In genomic region chr4:88814043-88814617, GRCh38 we compare ENCODE assay signal across 19 cellular contexts.
DNase-seq lines count a peak whose midpoint lies in the region; ATAC-seq and TF ChIP-seq lines count a peak whose summit lies in the region.
"Had no signal": no experiment of that assay in that cellular context is flagged by ENCODE, and none has a peak within 500 bp of the region (broad histone marks: within the 10 kb centered on the region; RNA-seq: fewer than 3 reads in every experiment).

No MANE protein-coding gene starts in this region.

- H3K4me3 ChIP-seq in Panc1 (ENCODE audit: low read depth in 2 of 2, low read length in 2 of 2) (no peak overlapping the region), kidney epithelial cell (ENCODE audit: low read depth, low read length) (no peak overlapping the region), upper lobe of right lung (no peak overlapping the region)
- H3K4me3 ChIP-seq: esophagus squamous epithelium, transverse colon had no signal

- no TSS peak for BruUV-seq in Panc1 (replicated peaks; lab: Mats Ljungman, UMichigan)

- POLR2A ChIA-PET in Panc1 (lab: Charles Lee) = no interaction called here

- no peaks in the 10 kb centered on the region for H3K4me1 ChIP-seq in Panc1 (ENCODE audit: control insufficient read depth, insufficient read depth, low read length)
- peaks cover 25% of the 10 kb centered on the region for H3K4me1 ChIP-seq in upper lobe of right lung

- CTCF ChIA-PET in Panc1 (lab: Charles Lee) = no interaction called here

- no peaks in the 10 kb centered on the region for H3K9me3 ChIP-seq in Panc1 (ENCODE audit: control insufficient read depth, insufficient read depth, low read depth, low read length)
- H3K9me3 ChIP-seq in upper lobe of right lung = no peaks in the 10 kb centered on the region
- H3K9me3 ChIP-seq: esophagus squamous epithelium, transverse colon had no signal

- H3K36me3 ChIP-seq in Panc1 (ENCODE audit: control insufficient read depth, insufficient read depth, low read length) (no peaks in the 10 kb centered on the region), kidney epithelial cell (ENCODE audit: control insufficient read depth, insufficient read depth, low read length) (no peaks in the 10 kb centered on the region), upper lobe of right lung (no peaks in the 10 kb centered on the region)
- H3K36me3 ChIP-seq: esophagus squamous epithelium, transverse colon had no signal

- in situ Hi-C loops in Panc1 (cut with HindIII; ENCODE audit: low pct_unique_long_range_greater_than_20kb, low sequenced_read_pairs) = no loop called here

- TF ChIP-seq CTCF in Panc1 (IDR thresholded peaks at IDR 0.05) = peak; percentile 38; the same call in 1 of the 2 replicates
- peak; percentile 41 for TF ChIP-seq CTCF in kidney epithelial cell (IDR thresholded peaks at IDR 0.05; ENCODE audit: insufficient read depth, low read length, poor library complexity, severe bottlenecking)
- no peak for TF ChIP-seq CTCF in upper lobe of right lung (IDR thresholded peaks at IDR 0.05)

- DNase-seq in Right ventricle myocardium superior (no peak), left cardiac atrium (no peak), Panc1 (ENCODE audit: low read depth, low spot score) (no peak), kidney epithelial cell (ENCODE audit: low read depth) (no peak), upper lobe of right lung (no peak)
- DNase-seq: activated CD4-positive, CD25-positive, alpha-beta regulatory T cell; DMS79; esophagus squamous epithelium; glutamatergic neuron; KG1; NCI-H345; SHP77 treated with DMSO at 0.1 percent for 48 hours; stimulated activated CD4-positive, alpha-beta T cell treated with anti-CD3 and anti-CD28 coated beads, Interleukin-12 subunit alpha, Interleukin-12 subunit beta, amount 100 ng/mL, for 4 hours; stimulated activated naive B cell treated with anti-CD40 and anti-IgM and Interleukin-4, amounts not matched to agents 10 μg/mL and 1 μg/mL and 100 μg/mL, for 72 hours; transverse colon had no signal

- intact Hi-C loops in Right ventricle myocardium superior (cut with DNase I) (loop anchor here (10.0 kb wide), 1 partner anchor 109 kb away; no protein-coding TSS in a partner anchor), left cardiac atrium (cut with DNase I) (no loop called here), Panc1 (cut with micrococcal nuclease; ENCODE audit: unreplicated experiment) (no loop called here), upper lobe of right lung (cut with DNase I) (no loop called here)

- peak; percentile 26 for ATAC-seq in Right ventricle myocardium superior (ENCODE audit: poor library complexity)
- ATAC-seq in left cardiac atrium = no peak
- ATAC-seq in Panc1 = no peak
- ATAC-seq in upper lobe of right lung = peak; percentile 19
- ATAC-seq in esophagus mucosa = no peak
- ATAC-seq in HG03378 (IDR thresholded peaks at IDR 0.05; ENCODE audit: unreplicated experiment) = no peak
- ATAC-seq in GM21360 (IDR thresholded peaks at IDR 0.05; ENCODE audit: unreplicated experiment) = no peak
- ATAC-seq: activated T-helper 17 cell treated with anti-CD3 and anti-CD28 coated beads, Interleukin-2, amount 50 U/mL, for 72 hours; stimulated activated naive B cell treated with anti-CD40 and anti-IgM and Interleukin-4, amounts not matched to agents 10 μg/mL and 1 μg/mL and 100 μg/mL, for 72 hours had no signal

- H3K27ac ChIP-seq in Panc1 (ENCODE audit: low read length) = no peak overlapping the region
- H3K27ac ChIP-seq in upper lobe of right lung = no peak overlapping the region
- H3K27ac ChIP-seq: esophagus squamous epithelium, transverse colon had no signal

- H3K27me3 ChIP-seq in Panc1 (ENCODE audit: control insufficient read depth, insufficient read depth, low read length) (no peaks in the 10 kb centered on the region), kidney epithelial cell (ENCODE audit: control insufficient read depth, insufficient read depth, low read length) (no peaks in the 10 kb centered on the region), upper lobe of right lung (no peaks in the 10 kb centered on the region)
- H3K27me3 ChIP-seq: esophagus squamous epithelium, transverse colon had no signal

Comparison
In these comparisons a context has a peak if more than half of its experiments do, and no peak if none do; other contexts are left out.
1. ATAC-seq: peak in Right ventricle myocardium superior (single experiment) and upper lobe of right lung (single experiment); none in left cardiac atrium (0 of 2), Panc1 (single experiment), esophagus mucosa (single experiment), HG03378 (single experiment) and GM21360 (single experiment).